11 cellular contexts compared by ENCODE assay signal in the genomic region with DNA sequence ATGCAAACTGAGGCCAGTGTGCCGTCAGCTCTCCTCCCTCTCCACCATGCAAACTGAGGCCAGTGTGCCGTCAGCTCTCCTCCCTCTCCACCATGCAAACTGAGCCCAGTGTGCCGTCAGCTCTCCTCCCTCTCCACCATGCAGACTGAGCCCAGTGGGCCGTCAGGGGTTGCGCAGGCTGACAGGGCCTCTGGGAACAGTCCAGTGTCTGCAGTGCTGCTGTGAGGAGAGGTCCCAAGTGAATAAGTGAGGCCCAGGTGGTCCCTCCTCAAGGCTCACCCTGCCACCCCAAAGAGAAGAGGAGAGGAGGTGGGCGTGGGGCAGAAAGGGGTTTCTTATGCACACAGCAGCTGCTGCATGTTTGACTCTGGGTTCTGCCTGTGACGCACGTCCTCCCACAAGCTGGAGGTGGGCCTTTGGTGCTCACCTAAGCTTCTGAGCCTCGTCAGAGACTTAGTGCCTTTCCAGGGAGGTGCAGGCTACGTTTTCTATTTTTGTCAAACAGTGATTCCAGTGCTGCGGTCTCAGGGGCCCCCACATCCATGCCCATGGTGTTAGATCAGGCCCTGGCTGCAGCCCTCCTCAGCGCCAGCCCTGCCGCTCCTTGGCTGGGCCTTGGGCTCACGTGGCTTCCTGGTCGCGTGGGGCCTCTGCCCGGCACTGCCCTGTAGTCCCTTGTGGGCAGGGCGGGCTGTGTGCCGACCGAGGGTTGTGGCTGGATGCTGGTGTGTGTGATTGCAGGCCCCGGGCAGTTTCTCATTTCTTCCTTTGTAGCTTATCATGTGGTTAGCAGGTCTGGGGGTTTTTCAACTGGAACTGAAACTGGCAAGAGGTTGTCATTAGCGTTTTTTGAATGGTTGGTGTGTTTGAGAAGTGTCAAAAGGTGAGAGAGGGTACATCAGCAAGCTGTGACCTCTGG. TPM values are rescaled to one million over a fixed set of nuclear protein-coding genes. Genes with fewer than 3 reads are reported as not detected.
DNase-seq lines count a peak whose midpoint lies in the region; ATAC-seq, FAIRE-seq and TF ChIP-seq lines count a peak whose summit lies in the region.
"Had no signal": no experiment of that assay in that cellular context is flagged by ENCODE, and none has a peak within 500 bp of the region (broad histone marks: within the 10 kb centered on the region; RNA-seq: fewer than 3 reads in every experiment).

No MANE protein-coding gene starts in this region.

- TF ChIP-seq POLR2A in GM12891 (IDR thresholded peaks at IDR 0.05; ENCODE audit: low read depth, low read length), result no peak
- TF ChIP-seq POLR2A in stomach (IDR thresholded peaks at IDR 0.05), result no peak

- peaks cover 43 to 62% (median 53%) of the 10 kb centered on the region in 4 donors for H3K4me1 ChIP-seq in stomach

- H3K27me3 ChIP-seq in stomach, result no peaks in the 10 kb centered on the region

- POLR2A ChIA-PET in RWPE1 (lab: Yijun Ruan, JAX; ENCODE audit: low non-redundant PET), result no interaction called here

- CTCF ChIA-PET in RWPE1 (lab: Yijun Ruan, JAX), result no interaction called here

- H3K4me3 ChIP-seq in stomach, result no peak overlapping the region

- TF ChIP-seq CTCF in stomach (IDR thresholded peaks at IDR 0.05) (no peak), RWPE1 (conservative IDR thresholded peaks at IDR 0.05; ENCODE audit: low read depth) (no peak)

- peak overlapping the region in 3 of 5 donors; percentile 34 to 70 (median 66) for H3K27ac ChIP-seq in stomach
- no peak overlapping the region for H3K27ac ChIP-seq in RWPE1

- peak; percentile 81 for DNase-seq in GM12891 (ENCODE audit: insufficient read length, low spot score)
- DNase-seq in stomach, result peak; percentile 84
- no peak for DNase-seq in ureter (ENCODE audit: low spot score)
- no peak for DNase-seq in RWPE1 (ENCODE audit: low spot score)
- no peak for DNase-seq in NCI-H2227 treated with DMSO at 0.1 percent for 48 hours (lab: John Stamatoyannopoulos, UW)

- peak; percentile 70 for ATAC-seq in GM21515 (IDR thresholded peaks at IDR 0.05; ENCODE audit: unreplicated experiment)
- peak; percentile 40 for ATAC-seq in HG03575 (IDR thresholded peaks at IDR 0.05; ENCODE audit: extremely low read depth, insufficient number of reproducible peaks, low FRiP score, unreplicated experiment)
- peak; percentile 24 for ATAC-seq in esophagus mucosa
- ATAC-seq: right cardiac atrium had no signal

- WGBS in stomach, 5 donors, result 36 to 57% (median 54%) methylated on average over 21 to 22 of the region's 22 CpGs

- no peak for TF ChIP-seq EP300 in stomach (IDR thresholded peaks at IDR 0.05)

- FAIRE-seq in GM12891 (lab: Jason Lieb, UNC), result peak; percentile 89
- FAIRE-seq: bronchial epithelial cell had no signal

- intact Hi-C loops in stomach (cut with DNase I; ENCODE audit: low total_unique reads), result no loop called here

- peaks cover 28 to 72% (median 58%) of the 10 kb centered on the region in 4 donors for H3K36me3 ChIP-seq in stomach

- no peaks in the 10 kb centered on the region for H3K9me3 ChIP-seq in stomach

TF ChIP-seq in GM12891, 5 proteins besides CTCF, POLR2A, EP300 and RAD21:
- TF ChIP-seq SPI1 (IDR thresholded peaks at IDR 0.05; ENCODE audit: low read depth, low read length), result peak; percentile 97
- TF ChIP-seq POLR2AphosphoS5 (IDR thresholded peaks at IDR 0.05; ENCODE audit: low read depth, low read length), result peak; percentile 23; the same call in 1 of the 2 replicates
- TF ChIP-seq TAF1 (IDR thresholded peaks at IDR 0.05; ENCODE audit: low read depth, low read length), result no peak

RNA-seq across cellular contexts. Expression of a gene that starts 7.1 kb away (rescaled TPM):
- 6.4 TPM for polyA plus RNA-seq in GM12891 (2012; ENCODE audit: low read depth, missing spikeins)
- 6.6 TPM for total RNA-seq in esophagus mucosa
- 10 to 100 TPM in 4 of 5 donors, 1 to 10 TPM in 1; 6.4 to 66.1 (median 33.0) TPM for total RNA-seq in stomach
- polyA plus RNA-seq in stomach, result 10 to 100 TPM; 16.4 to 29.8 (median 19.7) TPM
- total RNA-seq in ureter, result 27.9 TPM

RNA-seq across cellular contexts. Expression of a gene that starts 42.8 kb away (rescaled TPM):
- polyA plus RNA-seq in GM12891 (2012; ENCODE audit: low read depth, missing spikeins), result not detected
- total RNA-seq in esophagus mucosa (1.7 TPM), stomach (100 to 1,000 TPM in 1 of 5 donors, 10 to 100 TPM in 4; 16.2 to 123 (median 83.9) TPM), ureter (75.2 TPM)
- polyA plus RNA-seq in stomach, result 10 to 100 TPM in 1 of 3 donors, 1 to 10 TPM in 2; 6.7 to 23.4 (median 7.8) TPM
- total RNA-seq: HT1080 had no signal

Comparison
In these comparisons a context has a peak if more than half of its experiments do, and no peak if none do; other contexts are left out.
1. DNase-seq: peak in GM12891 (single experiment) and stomach (single experiment); none in ureter (single experiment), RWPE1 (single experiment) and NCI-H2227 treated with DMSO at 0.1 percent for 48 hours (single experiment).
2. Peak in every context shown above with its lines, with median percentiles within 50 percentile points of each other: ATAC-seq.